16 cellular contexts compared by ENCODE assay signal in the genomic region with DNA sequence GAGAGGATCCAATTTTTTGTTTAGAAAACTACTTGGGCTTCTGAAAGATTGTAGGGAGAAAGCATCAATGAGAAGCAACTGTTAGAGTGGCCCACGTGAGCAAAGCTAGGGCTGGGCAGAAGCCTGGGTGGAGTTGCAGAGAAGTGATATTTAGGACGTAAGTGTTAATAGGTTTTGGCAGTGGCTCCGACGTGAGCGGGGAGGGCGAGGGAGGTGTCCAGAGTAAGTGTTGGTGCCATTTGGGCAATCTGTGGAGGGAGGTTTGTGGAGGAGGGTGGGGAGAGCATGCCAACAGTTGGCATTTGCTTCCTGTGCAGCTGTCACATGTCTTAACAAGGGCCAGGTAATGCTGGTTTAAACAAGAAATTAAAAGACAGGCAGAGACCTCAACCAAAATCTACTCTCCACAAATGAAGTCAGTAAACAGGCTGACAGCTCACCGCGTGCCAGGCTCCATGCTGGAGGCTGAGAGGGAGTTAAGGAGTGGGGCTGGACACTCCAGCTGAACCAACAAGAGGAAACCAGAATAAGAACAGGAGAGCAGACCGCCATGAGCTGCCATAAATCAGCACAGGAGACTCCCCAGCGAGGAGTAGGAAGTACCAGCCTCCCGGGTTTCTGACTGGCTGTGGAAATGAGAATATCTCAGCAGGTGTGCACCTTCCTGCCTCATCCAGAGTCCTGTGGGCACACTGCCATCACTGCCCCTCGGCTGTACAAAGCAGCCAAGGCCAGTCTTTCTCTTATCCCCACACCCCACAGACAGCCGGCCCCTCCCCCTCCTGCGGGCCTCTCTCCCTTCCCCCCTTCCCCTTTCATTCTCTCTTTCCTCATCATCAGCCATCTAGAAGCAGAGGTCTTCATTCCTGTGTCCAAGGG.
DNase-seq lines count a peak whose midpoint lies in the region; ATAC-seq and TF ChIP-seq lines count a peak whose summit lies in the region.
"Had no signal": no experiment of that assay in that cellular context is flagged by ENCODE, and none has a peak within 500 bp of the region (broad histone marks: within the 10 kb centered on the region; RNA-seq: fewer than 3 reads in every experiment).

No MANE protein-coding gene starts in this region.

- peak in 2 of 3 donors; percentile 20 to 57 for DNase-seq in right cardiac atrium
- DNase-seq in right atrium auricular region (ENCODE audit: low spot score), result no peak
- DNase-seq in NCI-H510A treated with DMSO at 0.1 percent for 48 hours (lab: John Stamatoyannopoulos, UW), result peak; percentile 42
- peak; percentile 36 for DNase-seq in inferior parietal cortex (ENCODE audit: extremely low spot score)
- DNase-seq in upper lobe of right lung, result no peak
- DNase-seq in PC-3, result no peak
- DNase-seq in ACHN, result no peak
- DNase-seq: activated CD8-positive, alpha-beta memory T cell treated with anti-CD3 and anti-CD28 coated beads, Interleukin-2, amount 50 U/mL, for 4 hours; activated naive CD4-positive, alpha-beta T cell treated with anti-CD3 and anti-CD28 coated beads, Interleukin-2, amount 10 ng/mL, durations not matched to agents 7 days and 5 days; Calu3; esophagus squamous epithelium; HFFc6; naive B cell; NCI-H1694; T1000 had no signal

- H2AFZ ChIP-seq in PC-3 (ENCODE audit: low read length), result no peak overlapping the region

- peak; percentile 62 to 86 for ATAC-seq in right cardiac atrium
- peak; percentile 70 for ATAC-seq in upper lobe of right lung
- no peak for ATAC-seq in GM18511 (IDR thresholded peaks at IDR 0.05; ENCODE audit: unreplicated experiment)
- ATAC-seq in PC-3, result no peak

- H3K27ac ChIP-seq in right cardiac atrium (ENCODE audit: low read length) (no peak overlapping the region), right atrium auricular region (no peak overlapping the region), upper lobe of right lung (no peak overlapping the region), PC-3 (ENCODE audit: low read length) (no peak overlapping the region)
- H3K27ac ChIP-seq: esophagus squamous epithelium had no signal

- no peaks in the 10 kb centered on the region for H3K27me3 ChIP-seq in right cardiac atrium (ENCODE audit: control insufficient read depth, insufficient read depth)
- no peaks in the 10 kb centered on the region for H3K27me3 ChIP-seq in right atrium auricular region
- H3K27me3 ChIP-seq in upper lobe of right lung, result peaks cover 8% of the 10 kb centered on the region
- no peaks in the 10 kb centered on the region for H3K27me3 ChIP-seq in PC-3 (ENCODE audit: low read length)

- no peaks in the 10 kb centered on the region for H3K9me2 ChIP-seq in PC-3 (replicated peaks; ENCODE audit: low read length)

- H3K9ac ChIP-seq in PC-3 (ENCODE audit: low read length), result no peak overlapping the region

- POLR2A ChIA-PET in PC-3 (lab: Charles Lee; ENCODE audit: unreplicated experiment), result no interaction called here

- intact Hi-C loops in right cardiac atrium (cut with DNase I), result no loop called here
- intact Hi-C loops in upper lobe of right lung (cut with DNase I), result no loop called here
- intact Hi-C loops in PC-3 (cut with micrococcal nuclease), result no loop called here

- TF ChIP-seq CTCF in right atrium auricular region (IDR thresholded peaks at IDR 0.05), result no peak
- no peak for TF ChIP-seq CTCF in upper lobe of right lung (IDR thresholded peaks at IDR 0.05)
- TF ChIP-seq CTCF in PC-3 (conservative IDR thresholded peaks at IDR 0.05; ENCODE audit: low read depth, low read length), result no peak

- BruUV-seq in PC-3 (replicated peaks; lab: Mats Ljungman, UMichigan), result no TSS peak

- WGBS in right cardiac atrium, result 33% methylated on average over 14 of the region's 14 CpGs

- H3K4me1 ChIP-seq in right cardiac atrium (ENCODE audit: control insufficient read depth, insufficient read depth, low read length) (no peaks in the 10 kb centered on the region), right atrium auricular region (no peaks in the 10 kb centered on the region), upper lobe of right lung (no peaks in the 10 kb centered on the region), PC-3 (ENCODE audit: insufficient read depth, low read length) (peaks cover 10% of the 10 kb centered on the region)

- no peaks in the 10 kb centered on the region for H3K79me2 ChIP-seq in PC-3 (ENCODE audit: low read length)

- H3K36me3 ChIP-seq in right atrium auricular region, result no peaks in the 10 kb centered on the region
- H3K36me3 ChIP-seq in upper lobe of right lung, result no peaks in the 10 kb centered on the region
- no peaks in the 10 kb centered on the region for H3K36me3 ChIP-seq in PC-3 (ENCODE audit: low read depth, low read length)
- H3K36me3 ChIP-seq: esophagus squamous epithelium had no signal

- no peak overlapping the region for H3K4me2 ChIP-seq in PC-3 (ENCODE audit: low read length)

- H3K9me3 ChIP-seq in right cardiac atrium (ENCODE audit: control insufficient read depth, low read length), result no peaks in the 10 kb centered on the region
- H3K9me3 ChIP-seq in right atrium auricular region, result no peaks in the 10 kb centered on the region
- H3K9me3 ChIP-seq in upper lobe of right lung, result no peaks in the 10 kb centered on the region
- no peaks in the 10 kb centered on the region for H3K9me3 ChIP-seq in PC-3 (ENCODE audit: low read length)
- H3K9me3 ChIP-seq: esophagus squamous epithelium had no signal

- H3K4me3 ChIP-seq in right cardiac atrium (ENCODE audit: low read length) (no peak overlapping the region), right atrium auricular region (no peak overlapping the region), upper lobe of right lung (no peak overlapping the region), PC-3 (ENCODE audit: low read length) (no peak overlapping the region)
- H3K4me3 ChIP-seq: esophagus squamous epithelium had no signal

- no peaks in the 10 kb centered on the region for H4K20me1 ChIP-seq in PC-3 (ENCODE audit: low read length)

- in situ Hi-C loops in ACHN (cut with HindIII; ENCODE audit: low pct_ligation_motif_present, low pct_unique_long_range_greater_than_20kb, low sequenced_read_pairs), result no loop called here

- no peaks in the 10 kb centered on the region for H3F3A ChIP-seq in PC-3 (ENCODE audit: low read length, unreplicated experiment)

- CTCF ChIA-PET in PC-3 (lab: Charles Lee), result no interaction called here

Comparison
In these comparisons a context has a peak if more than half of its experiments do, and no peak if none do; other contexts are left out.
1. DNase-seq: peak in right cardiac atrium (2 of 3), NCI-H510A treated with DMSO at 0.1 percent for 48 hours (single experiment) and inferior parietal cortex (single experiment); none in right atrium auricular region (single experiment), upper lobe of right lung (single experiment), PC-3 (single experiment) and ACHN (single experiment).
2. ATAC-seq: peak in right cardiac atrium (2 of 2) and upper lobe of right lung (single experiment); none in GM18511 (single experiment) and PC-3 (single experiment).